Comparison of ENCODE assay signal across 8 cellular contexts in the genomic region with DNA sequence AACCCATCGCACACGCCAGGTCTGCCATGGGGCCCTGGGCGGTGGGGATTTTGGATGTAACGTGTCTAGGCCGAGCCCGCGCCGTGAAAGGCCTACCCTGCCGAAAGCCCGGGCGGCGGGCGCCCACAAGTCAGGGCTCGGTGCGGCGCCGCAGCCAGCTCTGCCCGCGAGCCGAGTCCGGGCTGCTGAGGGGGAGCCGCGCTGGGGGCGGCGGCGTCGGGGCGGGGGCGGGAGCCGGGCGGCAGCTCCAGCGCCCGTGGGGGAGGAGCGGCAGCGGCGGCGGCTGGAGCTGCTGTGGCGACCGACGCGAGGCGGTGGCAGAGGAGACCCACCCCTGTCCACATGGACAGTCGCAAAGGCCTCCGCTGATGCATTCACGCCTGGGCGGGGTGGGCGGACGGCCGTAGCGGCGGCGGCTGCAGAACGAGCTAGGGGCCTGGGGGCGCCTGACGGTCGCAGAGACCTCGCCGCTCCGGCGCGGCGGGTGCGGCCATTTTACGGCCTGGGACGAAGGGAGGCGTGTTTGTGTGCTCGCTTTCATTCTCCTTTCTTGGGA. TPM values are rescaled to one million over a fixed set of nuclear protein-coding genes. Genes with fewer than 3 reads are reported as not detected.
DNase-seq lines count a peak whose midpoint lies in the region; ATAC-seq and TF ChIP-seq lines count a peak whose summit lies in the region.

A gene with protein sequence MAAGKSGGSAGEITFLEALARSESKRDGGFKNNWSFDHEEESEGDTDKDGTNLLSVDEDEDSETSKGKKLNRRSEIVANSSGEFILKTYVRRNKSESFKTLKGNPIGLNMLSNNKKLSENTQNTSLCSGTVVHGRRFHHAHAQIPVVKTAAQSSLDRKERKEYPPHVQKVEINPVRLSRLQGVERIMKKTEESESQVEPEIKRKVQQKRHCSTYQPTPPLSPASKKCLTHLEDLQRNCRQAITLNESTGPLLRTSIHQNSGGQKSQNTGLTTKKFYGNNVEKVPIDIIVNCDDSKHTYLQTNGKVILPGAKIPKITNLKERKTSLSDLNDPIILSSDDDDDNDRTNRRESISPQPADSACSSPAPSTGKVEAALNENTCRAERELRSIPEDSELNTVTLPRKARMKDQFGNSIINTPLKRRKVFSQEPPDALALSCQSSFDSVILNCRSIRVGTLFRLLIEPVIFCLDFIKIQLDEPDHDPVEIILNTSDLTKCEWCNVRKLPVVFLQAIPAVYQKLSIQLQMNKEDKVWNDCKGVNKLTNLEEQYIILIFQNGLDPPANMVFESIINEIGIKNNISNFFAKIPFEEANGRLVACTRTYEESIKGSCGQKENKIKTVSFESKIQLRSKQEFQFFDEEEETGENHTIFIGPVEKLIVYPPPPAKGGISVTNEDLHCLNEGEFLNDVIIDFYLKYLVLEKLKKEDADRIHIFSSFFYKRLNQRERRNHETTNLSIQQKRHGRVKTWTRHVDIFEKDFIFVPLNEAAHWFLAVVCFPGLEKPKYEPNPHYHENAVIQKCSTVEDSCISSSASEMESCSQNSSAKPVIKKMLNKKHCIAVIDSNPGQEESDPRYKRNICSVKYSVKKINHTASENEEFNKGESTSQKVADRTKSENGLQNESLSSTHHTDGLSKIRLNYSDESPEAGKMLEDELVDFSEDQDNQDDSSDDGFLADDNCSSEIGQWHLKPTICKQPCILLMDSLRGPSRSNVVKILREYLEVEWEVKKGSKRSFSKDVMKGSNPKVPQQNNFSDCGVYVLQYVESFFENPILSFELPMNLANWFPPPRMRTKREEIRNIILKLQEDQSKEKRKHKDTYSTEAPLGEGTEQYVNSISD (plus strand): TSS at position 273 of the 556 bp plus-strand sequence. CDS start 645 bp downstream, outside the sequence.

- H3K27ac ChIP-seq in ACC112 (ENCODE audit: low read depth, low read length) = peak within 1 kb of the TSS; percentile 85

- ATAC-seq in GM18519 (IDR thresholded peaks at IDR 0.05; ENCODE audit: low FRiP score, unreplicated experiment) (peak; percentile 53), HG03039 (IDR thresholded peaks at IDR 0.05; ENCODE audit: unreplicated experiment) (peak; percentile 75)

- TF ChIP-seq CTCF in kidney epithelial cell (IDR thresholded peaks at IDR 0.05; ENCODE audit: insufficient read depth, low read length, poor library complexity, severe bottlenecking) = no peak

- DNase-seq in NCI-H2227 (lab: John Stamatoyannopoulos, UW; ENCODE audit: unreplicated experiment) (peak; percentile 84), cerebellar cortex (ENCODE audit: low spot score) (peak; percentile 66), kidney epithelial cell (ENCODE audit: low read depth) (peak; percentile 16)
- peak; percentile 69 for DNase-seq in activated CD4-positive, alpha-beta T cell treated with anti-CD3 and anti-CD28 coated beads for 1 hour
- DNase-seq in stimulated activated CD4-positive, alpha-beta T cell treated with anti-CD3 and anti-CD28 coated beads, Interleukin-15, amount 100 ng/mL, for 24 hours = peak; percentile 79

- no peaks in the 10 kb centered on the region for H3K27me3 ChIP-seq in ACC112 (ENCODE audit: insufficient read depth, low read length)
- no peaks in the 10 kb centered on the region for H3K27me3 ChIP-seq in kidney epithelial cell (ENCODE audit: control insufficient read depth, insufficient read depth, low read length)

- peaks cover 58% of the 10 kb centered on the region for H3K79me2 ChIP-seq in ACC112 (ENCODE audit: control insufficient read depth, insufficient read depth, low read length, unreplicated experiment)

- H3K4me1 ChIP-seq in ACC112 (ENCODE audit: control insufficient read depth, insufficient read depth, low read length, unreplicated experiment) = peaks cover 14% of the 10 kb centered on the region

- H3K36me3 ChIP-seq in ACC112 (ENCODE audit: insufficient read depth, low read length) = no peaks in the 10 kb centered on the region
- H3K36me3 ChIP-seq in kidney epithelial cell (ENCODE audit: control insufficient read depth, insufficient read depth, low read length) = no peaks in the 10 kb centered on the region

- peak within 1 kb of the TSS; percentile 91 for H3K4me3 ChIP-seq in ACC112 (ENCODE audit: low read depth, low read length)
- H3K4me3 ChIP-seq in kidney epithelial cell (ENCODE audit: low read depth, low read length) = peak within 1 kb of the TSS; percentile 96

- H2AFZ ChIP-seq in ACC112 (ENCODE audit: low read length, unreplicated experiment) = peak within 1 kb of the TSS; percentile 93

RNA-seq across cellular contexts. Expression of the gene that starts here (rescaled TPM):
- total RNA-seq in kidney epithelial cell = 68.5 and 70.4 TPM in 2 replicates

Comparison
In these comparisons a context has a peak if more than half of its experiments do, and no peak if none do; other contexts are left out.
1. Peak in every context shown above with its lines: DNase-seq, ATAC-seq, H3K4me3 ChIP-seq and H3K27ac ChIP-seq.
2. DNase-seq: peak in every context shown above with its lines; median percentile 84 in NCI-H2227; 79 in stimulated activated CD4-positive, alpha-beta T cell treated with anti-CD3 and anti-CD28 coated beads, Interleukin-15, amount 100 ng/mL, for 24 hours; 69 in activated CD4-positive, alpha-beta T cell treated with anti-CD3 and anti-CD28 coated beads for 1 hour; 66 in cerebellar cortex; 16 in kidney epithelial cell.